ENCODE assay signal across 9 cellular contexts in the genomic region with DNA sequence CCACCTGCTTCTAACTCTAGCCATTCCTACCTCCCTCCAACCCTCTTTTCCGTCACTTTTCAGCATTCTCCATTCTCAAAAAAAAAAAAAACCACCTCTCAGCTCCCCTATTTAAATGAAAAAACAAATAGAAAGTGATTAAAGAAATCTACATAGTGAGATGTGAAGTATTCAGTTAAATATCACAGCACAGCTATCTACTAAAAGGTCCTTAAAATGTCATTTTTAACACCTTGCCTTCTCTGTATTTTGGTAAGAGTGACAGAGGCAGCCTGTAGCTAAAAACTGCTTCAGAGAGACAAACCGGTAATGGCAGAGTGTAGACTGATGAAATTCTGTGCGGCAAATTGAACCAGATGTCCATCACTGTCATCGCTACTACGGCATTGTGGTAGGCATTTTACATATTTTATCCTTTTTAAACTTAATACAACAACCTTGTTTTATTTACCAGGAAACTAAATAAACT. TPM values are rescaled to one million over a fixed set of nuclear protein-coding genes. Genes with fewer than 3 reads are reported as not detected.
DNase-seq lines count a peak whose midpoint lies in the region; ATAC-seq and TF ChIP-seq lines count a peak whose summit lies in the region.
"Had no signal": no experiment of that assay in that cellular context is flagged by ENCODE, and none has a peak within 500 bp of the region (broad histone marks: within the 10 kb centered on the region; RNA-seq: fewer than 3 reads in every experiment).

No MANE protein-coding gene starts in this region.

- peak overlapping the region; percentile 93 to 94 for H3K27ac Mint-ChIP-seq in T-cell

- TF ChIP-seq CTCF in fibroblast of villous mesenchyme (IDR thresholded peaks at IDR 0.05; ENCODE audit: insufficient read depth, low read depth, low read length) (no peak), psoas muscle (IDR thresholded peaks at IDR 0.05) (no peak)

- peaks cover 18 to 24% (median 22%) of the 10 kb centered on the region in 3 donors for H3K4me1 Mint-ChIP-seq in T-cell

- H3K9me3 Mint-ChIP-seq in T-cell: no peaks in the 10 kb centered on the region

- WGBS in psoas muscle, 3 donors: 16 to 32% (median 25%) methylated on average over 5 of the region's 5 CpGs

- peaks cover 28% of the 10 kb centered on the region for H3K36me3 Mint-ChIP-seq in T-cell

- DNase-seq in NCI-H510A treated with DMSO at 0.1 percent for 48 hours (lab: John Stamatoyannopoulos, UW) (peak; percentile 35), NCI-H510A (lab: John Stamatoyannopoulos, UW) (no peak), T-cell (no peak), fibroblast of villous mesenchyme (ENCODE audit: low read depth) (no peak), psoas muscle (no peak), NCI-H524 (lab: John Stamatoyannopoulos, UW) (no peak), NCI-H1048 (lab: John Stamatoyannopoulos, UW) (no peak)

- POLR2A ChIA-PET in T-cell (lab: Charles Lee): interaction anchor here (0.6 to 1.8 kb wide), 8 partner anchors 8 to 275 kb away, joined by 3 to 13 read pairs (median 4); no protein-coding TSS in a partner anchor

- H3K4me3 ChIP-seq in fibroblast of villous mesenchyme (ENCODE audit: low read depth, low read length): peak overlapping the region; percentile 87
- peak overlapping the region; percentile 91 for H3K4me3 ChIP-seq in psoas muscle

- H3K27me3 Mint-ChIP-seq in T-cell: no peaks in the 10 kb centered on the region

- peak overlapping the region; percentile 96 for H3K27ac ChIP-seq in psoas muscle

- no peaks in the 10 kb centered on the region for H3K9me3 ChIP-seq in psoas muscle

- no peaks in the 10 kb centered on the region for H3K27me3 ChIP-seq in psoas muscle (ENCODE audit: insufficient read depth in 3 of 3, low read length in 2 of 3)

- ATAC-seq in T-cell (replicated peaks in 1 of 4) (no peak), psoas muscle (peak; percentile 43 to 68 (median 63)), HG03108 (IDR thresholded peaks at IDR 0.05; ENCODE audit: unreplicated experiment) (no peak)

- CTCF ChIA-PET in T-cell (lab: Charles Lee): interaction anchor here (0.6 to 2.8 kb wide), 15 partner anchors 10 to 1441 kb away, joined by 3 to 20 read pairs (median 4); a partner anchor contains a TSS

- peak overlapping the region; percentile 90 to 94 (median 91) for H3K4me3 Mint-ChIP-seq in T-cell

- peaks cover 2 to 41% of the 10 kb centered on the region in 2 donors for H3K36me3 ChIP-seq in psoas muscle (ENCODE audit: insufficient read depth in 1 of 2, low read depth in 1 of 2)

- intact Hi-C loops in psoas muscle (cut with DNase I): no loop called here

- peaks cover 13% of the 10 kb centered on the region for H3K4me1 ChIP-seq in psoas muscle

RNA-seq across cellular contexts. Expression of a gene that starts 0.3 kb away (rescaled TPM):
- 10 to 100 TPM; 20.0 to 25.6 (median 24.0) TPM for total RNA-seq in T-cell
- 35.8 and 49.7 TPM in 2 replicates for total RNA-seq in fibroblast of villous mesenchyme
- total RNA-seq in psoas muscle: 10 to 100 TPM; 12.8 to 20.3 (median 16.0) TPM
- 10 to 100 TPM in 2 of 3 donors, 1 to 10 TPM in 1; 9.6 to 21.9 (median 11.4) TPM for polyA plus RNA-seq in psoas muscle

RNA-seq across cellular contexts. Expression of a gene that starts 7.2 kb away (rescaled TPM):
- total RNA-seq in T-cell (1 to 10 TPM; 3.8 to 6.0 (median 4.3) TPM), fibroblast of villous mesenchyme (2.3 and 4.3 TPM in 2 replicates), psoas muscle (under 1 TPM; 0.65 to 0.99 (median 0.85) TPM)
- polyA plus RNA-seq in psoas muscle: 1 to 10 TPM in 1 of 3 donors, under 1 TPM in 2; 0.45 to 1.1 (median 0.57) TPM

RNA-seq across cellular contexts. Expression of a gene that starts 7.6 kb away (rescaled TPM):
- 10 to 100 TPM; 12.0 to 18.6 (median 16.7) TPM for total RNA-seq in T-cell
- 4.3 and 7.7 TPM in 2 replicates for total RNA-seq in fibroblast of villous mesenchyme
- 10 to 100 TPM in 2 of 4 donors, 1 to 10 TPM in 2; 6.6 to 17.7 (median 11.8) TPM for total RNA-seq in psoas muscle
- polyA plus RNA-seq in psoas muscle: 1 to 10 TPM; 4.4 to 7.6 (median 4.8) TPM

RNA-seq across cellular contexts. Expression of a gene that starts 39.8 kb away (rescaled TPM):
- total RNA-seq in T-cell (under 1 TPM in 2 of 5 donors, not detected in 3; 0.38 to 0.49 TPM), fibroblast of villous mesenchyme (11.0 and 20.7 TPM in 2 replicates), psoas muscle (over 10,000 TPM in 2 of 4 donors, 1,000 to 10,000 TPM in 2; 5,216 to 12,187 (median 10,501) TPM)
- polyA plus RNA-seq in psoas muscle: over 10,000 TPM in 1 of 3 donors, 1,000 to 10,000 TPM in 2; 4,737 to 11,496 (median 9,489) TPM

RNA-seq across cellular contexts. Expression of a gene that starts 40.8 kb away (rescaled TPM):
- total RNA-seq in T-cell (not detected), fibroblast of villous mesenchyme (0.43 and 0.64 TPM in 2 replicates), psoas muscle (10 to 100 TPM; 20.2 to 40.4 (median 27.2) TPM)
- polyA plus RNA-seq in psoas muscle: 10 to 100 TPM; 23.6 to 55.5 (median 25.0) TPM
- total RNA-seq: dermis microvascular lymphatic vessel endothelial cell had no signal

Comparison
In these comparisons a context has a peak if more than half of its experiments do, and no peak if none do; other contexts are left out.
1. ATAC-seq: peak in psoas muscle (4 of 4); none in T-cell (0 of 4) and HG03108 (single experiment).